ENCODE assay signal across 34 cellular contexts in genomic region chr2:237024255-237024654, GRCh38.
"Had no signal": no experiment of that assay in that cellular context is flagged by ENCODE, and none has a peak within 500 bp of the region (broad histone marks: within the 10 kb centered on the region; RNA-seq: fewer than 3 reads in every experiment).

No MANE protein-coding gene starts in this region.

- H3K9me3 ChIP-seq: ascending aorta, breast epithelium, colonic mucosa, gastrocnemius medialis had no signal

- ATAC-seq: activated CD4-positive, alpha-beta T cell treated with anti-CD3 and anti-CD28 coated beads for 36 hours; activated CD8-positive, alpha-beta memory T cell treated with anti-CD3 and anti-CD28 coated beads, Interleukin-2, amount 10 ng/mL, durations not matched to agents 7 days and 5 days; activated CD8-positive, alpha-beta T cell treated with anti-CD3 and anti-CD28 coated beads, Interleukin-2, amount 10 ng/mL, durations not matched to agents 7 days and 5 days; activated naive CD4-positive, alpha-beta T cell treated with anti-CD3 and anti-CD28 coated beads, Interleukin-2, amount 50 U/mL, for 72 hours; activated T-cell treated with anti-CD3 and anti-CD28 coated beads, Interleukin-2, amount 50 U/mL, for 72 hours; T-helper 17 cell had no signal

- H3K27me3 ChIP-seq: ascending aorta, breast epithelium, cardiac muscle cell, colonic mucosa, esophagus muscularis mucosa, foreskin keratinocyte, gastrocnemius medialis, heart left ventricle had no signal

- H3K27ac ChIP-seq: ascending aorta, breast epithelium, cardiac muscle cell, colonic mucosa, esophagus muscularis mucosa, foreskin keratinocyte, gastrocnemius medialis, heart left ventricle, WERI-Rb-1 had no signal

- H3K4me1 ChIP-seq: ascending aorta, breast epithelium, colonic mucosa, gastrocnemius medialis had no signal

- H3K9me3 Mint-ChIP-seq: activated B cell treated with CpG ODN at 0.5 μM for 24 hours; activated CD4-positive, alpha-beta T cell treated with anti-CD3 and anti-CD28 coated beads, Interleukin-2, amount 10 ng/mL, durations not matched to agents 24 days and 14 days; activated naive CD4-positive, alpha-beta T cell treated with anti-CD3 and anti-CD28 coated beads, Interleukin-2, amount 10 ng/mL, durations not matched to agents 7 days and 5 days; activated naive CD4-positive, alpha-beta T cell treated with anti-CD3 and anti-CD28 coated beads, Interleukin-2, amount 50 U/mL, for 72 hours; activated naive CD8-positive, alpha-beta T cell treated with anti-CD3 and anti-CD28 coated beads, Interleukin-2, amount 10 ng/mL, durations not matched to agents 7 days and 5 days; activated T-cell treated with anti-CD3 and anti-CD28 coated beads, Interleukin-2, amount 50 U/mL, for 72 hours; T-helper 2 cell treated with Interferon-gamma antibody and Interleukin-4, amounts not matched to agents 5 μg/mL and 100 μg/mL, for 36 hours had no signal

- DNase-seq: activated B cell treated with CpG ODN at 0.5 μM for 24 hours; activated CD4-positive, alpha-beta memory T cell treated with anti-CD3 and anti-CD28 coated beads for 36 hours; activated CD4-positive, alpha-beta T cell treated with anti-CD3 and anti-CD28 coated beads for 36 hours; activated CD4-positive, alpha-beta T cell treated with anti-CD3 and anti-CD28 coated beads, Interleukin-2, amount 10 ng/mL, durations not matched to agents 24 days and 14 days; activated CD4-positive, CD25-positive, alpha-beta regulatory T cell treated with anti-CD3 and anti-CD28 coated beads, Interleukin-2, amount 50 U/mL, for 72 hours; activated CD8-positive, alpha-beta memory T cell treated with anti-CD3 and anti-CD28 coated beads, Interleukin-2, amount 10 ng/mL, durations not matched to agents 7 days and 5 days; activated CD8-positive, alpha-beta memory T cell treated with anti-CD3 and anti-CD28 coated beads, Interleukin-2, amount 50 U/mL, for 4 hours; activated CD8-positive, alpha-beta T cell treated with anti-CD3 and anti-CD28 coated beads, Interleukin-2, amount 10 ng/mL, durations not matched to agents 7 days and 5 days; activated gamma-delta T cell; activated naive CD4-positive, alpha-beta T cell; activated naive CD4-positive, alpha-beta T cell treated with anti-CD3 and anti-CD28 coated beads, Interleukin-2, amount 10 ng/mL, durations not matched to agents 7 days and 5 days; activated naive CD8-positive, alpha-beta T cell treated with anti-CD3 and anti-CD28 coated beads, Interleukin-2, amount 10 ng/mL, durations not matched to agents 7 days and 5 days; activated T-cell treated with anti-CD3 and anti-CD28 coated beads, Interleukin-2, amount 50 U/mL, for 1 hour; activated T-cell treated with anti-CD3 and anti-CD28 coated beads, Interleukin-2, amount 50 U/mL, for 72 hours; central memory CD4-positive, alpha-beta T cell; cerebellar nuclear complex; colonic mucosa; effector CD8-positive, alpha-beta T cell; erythroblast; foreskin keratinocyte; gastrocnemius medialis; glutamatergic neuron; heart left ventricle; T-helper 1 cell; T-helper 17 cell; T1000; WERI-Rb-1 had no signal

- H3K4me3 ChIP-seq: ascending aorta, breast epithelium, cardiac muscle cell, colonic mucosa, esophagus muscularis mucosa, gastrocnemius medialis, heart left ventricle had no signal

- H3K4me3 Mint-ChIP-seq: activated B cell treated with CpG ODN at 0.5 μM for 24 hours; activated CD4-positive, alpha-beta memory T cell treated with anti-CD3 and anti-CD28 coated beads for 36 hours; activated CD4-positive, alpha-beta T cell treated with anti-CD3 and anti-CD28 coated beads for 36 hours; activated CD4-positive, alpha-beta T cell treated with anti-CD3 and anti-CD28 coated beads, Interleukin-2, amount 10 ng/mL, durations not matched to agents 24 days and 14 days; activated CD8-positive, alpha-beta memory T cell treated with anti-CD3 and anti-CD28 coated beads, Interleukin-2, amount 10 ng/mL, durations not matched to agents 7 days and 5 days; activated CD8-positive, alpha-beta T cell treated with anti-CD3 and anti-CD28 coated beads, Interleukin-2, amount 10 ng/mL, durations not matched to agents 7 days and 5 days; activated naive CD4-positive, alpha-beta T cell treated with anti-CD3 and anti-CD28 coated beads, Interleukin-2, amount 10 ng/mL, durations not matched to agents 7 days and 5 days; activated naive CD8-positive, alpha-beta T cell treated with anti-CD3 and anti-CD28 coated beads, Interleukin-2, amount 10 ng/mL, durations not matched to agents 7 days and 5 days; activated T-cell treated with anti-CD3 and anti-CD28 coated beads, Interleukin-2, amount 50 U/mL, for 72 hours; brain; T-helper 17 cell; T-helper 2 cell treated with Interferon-gamma antibody and Interleukin-4, amounts not matched to agents 5 μg/mL and 100 μg/mL, for 36 hours had no signal

- H3K4me1 Mint-ChIP-seq: activated B cell treated with CpG ODN at 0.5 μM for 24 hours; activated CD4-positive, alpha-beta T cell treated with anti-CD3 and anti-CD28 coated beads for 36 hours; activated CD4-positive, alpha-beta T cell treated with anti-CD3 and anti-CD28 coated beads, Interleukin-2, amount 10 ng/mL, durations not matched to agents 24 days and 14 days; activated CD8-positive, alpha-beta memory T cell treated with anti-CD3 and anti-CD28 coated beads, Interleukin-2, amount 10 ng/mL, durations not matched to agents 7 days and 5 days; activated naive CD4-positive, alpha-beta T cell treated with anti-CD3 and anti-CD28 coated beads, Interleukin-2, amount 10 ng/mL, durations not matched to agents 7 days and 5 days; activated naive CD8-positive, alpha-beta T cell treated with anti-CD3 and anti-CD28 coated beads, Interleukin-2, amount 10 ng/mL, durations not matched to agents 7 days and 5 days; brain had no signal

- H3K36me3 Mint-ChIP-seq: activated CD4-positive, alpha-beta memory T cell treated with anti-CD3 and anti-CD28 coated beads for 36 hours; activated CD8-positive, alpha-beta memory T cell treated with anti-CD3 and anti-CD28 coated beads, Interleukin-2, amount 10 ng/mL, durations not matched to agents 7 days and 5 days; activated naive CD4-positive, alpha-beta T cell treated with anti-CD3 and anti-CD28 coated beads, Interleukin-2, amount 10 ng/mL, durations not matched to agents 7 days and 5 days; activated naive CD4-positive, alpha-beta T cell treated with anti-CD3 and anti-CD28 coated beads, Interleukin-2, amount 50 U/mL, for 72 hours; activated naive CD8-positive, alpha-beta T cell treated with anti-CD3 and anti-CD28 coated beads, Interleukin-2, amount 10 ng/mL, durations not matched to agents 7 days and 5 days; brain had no signal

- H3K27me3 Mint-ChIP-seq: activated CD4-positive, alpha-beta T cell treated with anti-CD3 and anti-CD28 coated beads for 36 hours had no signal

- H3K27ac Mint-ChIP-seq: activated B cell treated with CpG ODN at 0.5 μM for 24 hours; activated CD4-positive, alpha-beta memory T cell treated with anti-CD3 and anti-CD28 coated beads for 36 hours; activated CD4-positive, alpha-beta T cell treated with anti-CD3 and anti-CD28 coated beads for 36 hours; activated CD4-positive, alpha-beta T cell treated with anti-CD3 and anti-CD28 coated beads, Interleukin-2, amount 10 ng/mL, durations not matched to agents 24 days and 14 days; activated CD8-positive, alpha-beta memory T cell treated with anti-CD3 and anti-CD28 coated beads, Interleukin-2, amount 10 ng/mL, durations not matched to agents 7 days and 5 days; activated CD8-positive, alpha-beta T cell treated with anti-CD3 and anti-CD28 coated beads, Interleukin-2, amount 10 ng/mL, durations not matched to agents 7 days and 5 days; activated naive CD4-positive, alpha-beta T cell treated with anti-CD3 and anti-CD28 coated beads, Interleukin-2, amount 10 ng/mL, durations not matched to agents 7 days and 5 days; activated naive CD4-positive, alpha-beta T cell treated with anti-CD3 and anti-CD28 coated beads, Interleukin-2, amount 50 U/mL, for 72 hours; activated naive CD8-positive, alpha-beta T cell treated with anti-CD3 and anti-CD28 coated beads, Interleukin-2, amount 10 ng/mL, durations not matched to agents 7 days and 5 days; activated T-cell treated with anti-CD3 and anti-CD28 coated beads, Interleukin-2, amount 50 U/mL, for 72 hours; brain; T-helper 17 cell; T-helper 2 cell treated with Interferon-gamma antibody and Interleukin-4, amounts not matched to agents 5 μg/mL and 100 μg/mL, for 36 hours had no signal

- H3K36me3 ChIP-seq: ascending aorta, breast epithelium, cardiac muscle cell, colonic mucosa, esophagus muscularis mucosa, gastrocnemius medialis, heart left ventricle, WERI-Rb-1 had no signal
